ENCODE assay signal across 22 cellular contexts in genomic region chr10:6128087-6128486, GRCh38.
"Had no signal": no experiment of that assay in that cellular context is flagged by ENCODE, and none has a peak within 500 bp of the region (broad histone marks: within the 10 kb centered on the region; RNA-seq: fewer than 3 reads in every experiment).

No MANE protein-coding gene starts in this region.

- H3K4me3 Mint-ChIP-seq: activated B cell treated with CpG ODN at 0.5 μM for 24 hours; activated naive CD8-positive, alpha-beta T cell; central memory CD8-positive, alpha-beta T cell; mesothelial cell of epicardium; nephron progenitor cell; stimulated activated naive B cell treated with anti-CD40 and anti-IgM and Interleukin-4, amounts not matched to agents 10 μg/mL and 1 μg/mL and 100 μg/mL, for 72 hours had no signal

- H3K9me3 Mint-ChIP-seq: activated B cell treated with CpG ODN at 0.5 μM for 24 hours; activated T-cell treated with anti-CD3 and anti-CD28 coated beads, Interleukin-2, amount 50 U/mL, for 72 hours; central memory CD8-positive, alpha-beta T cell; mesothelial cell of epicardium; naive B cell; nephron progenitor cell; stimulated activated naive B cell treated with anti-CD40 and anti-IgM and Interleukin-4, amounts not matched to agents 10 μg/mL and 1 μg/mL and 100 μg/mL, for 72 hours had no signal

- ATAC-seq: activated T-cell treated with anti-CD3 and anti-CD28 coated beads, Interleukin-2, amount 50 U/mL, for 72 hours; left colon; stimulated activated naive B cell treated with anti-CD40 and anti-IgM and Interleukin-4, amounts not matched to agents 10 μg/mL and 1 μg/mL and 100 μg/mL, for 72 hours had no signal

- H3K9me3 ChIP-seq: pancreas, prostate gland, sigmoid colon, tibial nerve had no signal

- H3K36me3 Mint-ChIP-seq: activated naive CD8-positive, alpha-beta T cell; mesothelial cell of epicardium; naive B cell; stimulated activated naive B cell treated with anti-CD40 and anti-IgM and Interleukin-4, amounts not matched to agents 10 μg/mL and 1 μg/mL and 100 μg/mL, for 72 hours had no signal

- H3K4me3 ChIP-seq: pancreas, prostate gland, sigmoid colon, tibial nerve had no signal

- H3K36me3 ChIP-seq: pancreas, prostate gland, sigmoid colon, tibial nerve had no signal

- DNase-seq: activated B cell treated with CpG ODN at 0.5 μM for 24 hours; activated CD4-positive, alpha-beta T cell treated with anti-CD3 and anti-CD28 coated beads, Interleukin-2, amount 50 U/mL, for 1 hour; activated naive CD4-positive, alpha-beta T cell treated with Interleukin-2 at 50 U/mL for 16 hours; activated T-cell treated with anti-CD3 and anti-CD28 coated beads, Interleukin-2, amount 50 U/mL, for 72 hours; effector memory CD4-positive, alpha-beta T cell; erythroblast; hippocampal formation; kidney; mammary epithelial cell; naive B cell; nephron progenitor cell; sigmoid colon; small intestine; stimulated activated CD4-positive, alpha-beta T cell treated with anti-CD3 and anti-CD28 coated beads, Interleukin-1b, Interleukin-23, amount 100 ng/mL, for 48 hours; stimulated activated naive B cell treated with anti-CD40 and anti-IgM and Interleukin-4, amounts not matched to agents 10 μg/mL and 1 μg/mL and 100 μg/mL, for 72 hours had no signal

- H3K27me3 ChIP-seq: pancreas, tibial nerve had no signal

- H3K4me1 ChIP-seq: pancreas, prostate gland had no signal

- H3K27me3 Mint-ChIP-seq: activated naive CD8-positive, alpha-beta T cell had no signal

- H3K27ac Mint-ChIP-seq: activated B cell treated with CpG ODN at 0.5 μM for 24 hours; activated naive CD8-positive, alpha-beta T cell; activated T-cell treated with anti-CD3 and anti-CD28 coated beads, Interleukin-2, amount 50 U/mL, for 72 hours; mesothelial cell of epicardium; naive B cell; nephron progenitor cell; stimulated activated naive B cell treated with anti-CD40 and anti-IgM and Interleukin-4, amounts not matched to agents 10 μg/mL and 1 μg/mL and 100 μg/mL, for 72 hours had no signal

- H3K27ac ChIP-seq: pancreas, prostate gland, sigmoid colon, tibial nerve had no signal
